Comparison of ENCODE assay signal across 35 cellular contexts in genomic region chr7:31545549-31545948, GRCh38. TPM values are rescaled to one million over a fixed set of nuclear protein-coding genes. Genes with fewer than 3 reads are reported as not detected.
"Had no signal": no experiment of that assay in that cellular context is flagged by ENCODE, and none has a peak within 500 bp of the region (broad histone marks: within the 10 kb centered on the region; RNA-seq: fewer than 3 reads in every experiment).

No MANE protein-coding gene starts in this region.

- H3K27ac ChIP-seq: ascending aorta, body of pancreas, breast epithelium, SJCRH30, SK-N-MC, WERI-Rb-1 had no signal

- H3K36me3 ChIP-seq: ascending aorta, breast epithelium, SJCRH30, WERI-Rb-1 had no signal

- H3K27me3 ChIP-seq: ascending aorta, body of pancreas, breast epithelium, SJCRH30 had no signal

- H3K9me3 Mint-ChIP-seq: activated CD4-positive, alpha-beta T cell treated with anti-CD3 and anti-CD28 coated beads, Interleukin-2, amount 10 ng/mL, durations not matched to agents 24 days and 14 days; activated CD8-positive, alpha-beta T cell treated with anti-CD3 and anti-CD28 coated beads for 36 hours; activated naive CD4-positive, alpha-beta T cell treated with anti-CD3 and anti-CD28 coated beads, Interleukin-2, amount 50 U/mL, for 24 hours; activated naive CD8-positive, alpha-beta T cell treated with anti-CD3 and anti-CD28 coated beads, Interleukin-2, amount 10 ng/mL, durations not matched to agents 7 days and 5 days; activated T-helper 2 cell treated with anti-CD3 and anti-CD28 coated beads, Interferon-gamma antibody, Interleukin-2, Interleukin-4, amounts not matched to agents 10 μg/mL and 5 μg/mL and 100 μg/mL, durations not matched to agents 14 hours and 24 hours and 36 hours had no signal

- H3K36me3 Mint-ChIP-seq: activated naive CD4-positive, alpha-beta T cell treated with anti-CD3 and anti-CD28 coated beads, Interleukin-2, amount 50 U/mL, for 24 hours; activated naive CD8-positive, alpha-beta T cell treated with anti-CD3 and anti-CD28 coated beads, Interleukin-2, amount 10 ng/mL, durations not matched to agents 7 days and 5 days had no signal

- H3K4me3 ChIP-seq: ascending aorta, body of pancreas, breast epithelium, SJCRH30, SK-N-MC had no signal

- H3K27me3 Mint-ChIP-seq: activated CD4-positive, alpha-beta T cell treated with anti-CD3 and anti-CD28 coated beads, Interleukin-2, amount 10 ng/mL, durations not matched to agents 24 days and 14 days; activated CD8-positive, alpha-beta T cell treated with anti-CD3 and anti-CD28 coated beads for 36 hours; activated naive CD4-positive, alpha-beta T cell treated with anti-CD3 and anti-CD28 coated beads, Interleukin-2, amount 50 U/mL, for 24 hours; activated naive CD8-positive, alpha-beta T cell treated with anti-CD3 and anti-CD28 coated beads, Interleukin-2, amount 10 ng/mL, durations not matched to agents 7 days and 5 days had no signal

- H3K4me1 Mint-ChIP-seq: activated CD4-positive, alpha-beta T cell treated with anti-CD3 and anti-CD28 coated beads, Interleukin-2, amount 10 ng/mL, durations not matched to agents 24 days and 14 days; activated naive CD4-positive, alpha-beta T cell treated with anti-CD3 and anti-CD28 coated beads, Interleukin-2, amount 50 U/mL, for 24 hours; activated naive CD8-positive, alpha-beta T cell treated with anti-CD3 and anti-CD28 coated beads, Interleukin-2, amount 10 ng/mL, durations not matched to agents 7 days and 5 days had no signal

- ATAC-seq: activated CD8-positive, alpha-beta T cell treated with anti-CD3 and anti-CD28 coated beads for 36 hours; body of pancreas; Panc1 had no signal

- H3K9me3 ChIP-seq: ascending aorta, body of pancreas, breast epithelium, SJCRH30 had no signal

- H3K4me1 ChIP-seq: ascending aorta, breast epithelium, SJCRH30 had no signal

- H3K4me3 Mint-ChIP-seq: activated CD4-positive, alpha-beta T cell treated with anti-CD3 and anti-CD28 coated beads, Interleukin-2, amount 10 ng/mL, durations not matched to agents 24 days and 14 days; activated CD8-positive, alpha-beta T cell treated with anti-CD3 and anti-CD28 coated beads for 36 hours; activated naive CD4-positive, alpha-beta T cell treated with anti-CD3 and anti-CD28 coated beads, Interleukin-2, amount 50 U/mL, for 24 hours; activated naive CD8-positive, alpha-beta T cell treated with anti-CD3 and anti-CD28 coated beads, Interleukin-2, amount 10 ng/mL, durations not matched to agents 7 days and 5 days had no signal

- H3K27ac Mint-ChIP-seq: activated CD4-positive, alpha-beta T cell treated with anti-CD3 and anti-CD28 coated beads, Interleukin-2, amount 10 ng/mL, durations not matched to agents 24 days and 14 days; activated CD8-positive, alpha-beta T cell treated with anti-CD3 and anti-CD28 coated beads for 36 hours; activated naive CD4-positive, alpha-beta T cell treated with anti-CD3 and anti-CD28 coated beads, Interleukin-2, amount 50 U/mL, for 24 hours; activated naive CD8-positive, alpha-beta T cell treated with anti-CD3 and anti-CD28 coated beads, Interleukin-2, amount 10 ng/mL, durations not matched to agents 7 days and 5 days; activated T-helper 2 cell treated with anti-CD3 and anti-CD28 coated beads, Interferon-gamma antibody, Interleukin-2, Interleukin-4, amounts not matched to agents 10 μg/mL and 5 μg/mL and 100 μg/mL, durations not matched to agents 14 hours and 24 hours and 36 hours had no signal

- DNase-seq: activated CD4-positive, alpha-beta T cell treated with anti-CD3 and anti-CD28 coated beads for 1 hour; activated CD4-positive, alpha-beta T cell treated with anti-CD3 and anti-CD28 coated beads, Interleukin-2, amount 10 ng/mL, durations not matched to agents 24 days and 14 days; activated CD4-positive, alpha-beta T cell treated with anti-CD3 and anti-CD28 coated beads, Interleukin-2, amount 50 U/mL, for 4 hours; activated CD4-positive, CD25-positive, alpha-beta regulatory T cell; activated CD8-positive, alpha-beta T cell treated with anti-CD3 and anti-CD28 coated beads for 36 hours; activated gamma-delta T cell; activated naive CD4-positive, alpha-beta T cell treated with Interleukin-2 at 50 U/mL for 16 hours; activated naive CD8-positive, alpha-beta T cell treated with anti-CD3 and anti-CD28 coated beads, Interleukin-2, amount 10 ng/mL, durations not matched to agents 7 days and 5 days; activated T-cell treated with anti-CD3 and anti-CD28 coated beads, Interleukin-2, amount 50 U/mL, for 1 hour; body of pancreas; Karpas-422; KBM-7; NCI-H1105; NCI-H1417 treated with DMSO at 0.1 percent for 48 hours; NCI-H187 treated with DMSO at 0.1 percent for 48 hours; NCI-H2081; NCI-H345; NCI-H524 treated with DMSO at 0.1 percent for 48 hours; SHP77; SJCRH30; T1000; WERI-Rb-1 had no signal

RNA-seq across cellular contexts. Expression of gene ITPRID1, which starts 31.7 kb away (rescaled TPM):
- total RNA-seq: activated CD4-positive, alpha-beta T cell treated with anti-CD3 and anti-CD28 coated beads, Interleukin-2, amount 10 ng/mL, durations not matched to agents 24 days and 14 days; activated CD8-positive, alpha-beta memory T cell treated with anti-CD3 and anti-CD28 coated beads for 36 hours; activated CD8-positive, alpha-beta T cell treated with anti-CD3 and anti-CD28 coated beads for 36 hours; activated naive CD8-positive, alpha-beta T cell treated with anti-CD3 and anti-CD28 coated beads, Interleukin-2, amount 10 ng/mL, durations not matched to agents 7 days and 5 days; activated T-helper 2 cell treated with anti-CD3 and anti-CD28 coated beads, Interferon-gamma antibody, Interleukin-2, Interleukin-4, amounts not matched to agents 10 μg/mL and 5 μg/mL and 100 μg/mL, durations not matched to agents 14 hours and 24 hours and 36 hours; ascending aorta; body of pancreas; MCF 10A; NCI-H460; RPMI7951; SJCRH30; T-helper 1 cell treated with Interleukin-12 subunit alpha and Interleukin-12 subunit beta and Interleukin-4 antibody, amounts not matched to agents 30 ng/mL and 1 ng/mL, for 36 hours; T-helper 2 cell treated with Interferon-gamma antibody and Interleukin-4, amounts not matched to agents 100 ng/mL and 5 ng/mL, for 36 hours had no signal
- polyA plus RNA-seq: adipose tissue had no signal
